2 cellular contexts compared by ENCODE assay signal in genomic region chr22:41052661-41053490, GRCh38.
TF ChIP-seq lines count a peak whose summit lies in the region.

No MANE protein-coding gene starts in this region.

TF ChIP-seq in IMR-90, 13 proteins besides CTCF, POLR2A, EP300 and RAD21 (continued from another document):
- peak; percentile 29; the same call in 1 of the 2 replicates for TF ChIP-seq CEBPB (IDR thresholded peaks at IDR 0.05; ENCODE audit: low read depth, low read length)
- TF ChIP-seq MAZ (IDR thresholded peaks at IDR 0.05; ENCODE audit: borderline replicate concordance, low read depth, low read length): no peak
- TF ChIP-seq MXI1 (IDR thresholded peaks at IDR 0.05; ENCODE audit: borderline replicate concordance, low read depth, low read length): no peak
- no peak for TF ChIP-seq NFE2L2 (IDR thresholded peaks at IDR 0.05; ENCODE audit: low read depth, low read length)
- TF ChIP-seq CHD1 (IDR thresholded peaks at IDR 0.05; ENCODE audit: low read depth, low read length): no peak
- TF ChIP-seq FOS (IDR thresholded peaks at IDR 0.05; ENCODE audit: low read depth, low read length): peak; percentile 36
- TF ChIP-seq MAFK (IDR thresholded peaks at IDR 0.05; ENCODE audit: low read depth, low read length): no peak
- TF ChIP-seq BHLHE40 (IDR thresholded peaks at IDR 0.05; ENCODE audit: low read depth, low read length): peak; percentile 31; the same call in 1 of the 2 replicates

TF ChIP-seq in SK-N-SH, 30 proteins besides CTCF, POLR2A, EP300 and RAD21 (continued from another document):
- no peak for TF ChIP-seq PBX3 (IDR thresholded peaks at IDR 0.05)
